8 cellular contexts compared by ENCODE assay signal in genomic region chr1:205440476-205441317, GRCh38. TPM values are rescaled to one million over a fixed set of nuclear protein-coding genes. Genes with fewer than 3 reads are reported as not detected.
A peak's percentile ranks its signal among the peaks of the same experiment; 100 is the strongest.
DNase-seq lines count a peak whose midpoint lies in the region; ATAC-seq and TF ChIP-seq lines count a peak whose summit lies in the region.

No MANE protein-coding gene starts in this region.

- intact Hi-C loops in activated T-helper 2 cell treated with anti-CD3 and anti-CD28 coated beads, Interferon-gamma antibody, Interleukin-2, Interleukin-4, amounts not matched to agents 10 μg/mL and 5 μg/mL and 100 μg/mL, durations not matched to agents 14 hours and 24 hours and 36 hours (cut with micrococcal nuclease), result no loop called here
- intact Hi-C loops in heart right ventricle (cut with DNase I), result loop anchor here in 2 of 10 donors (5.0 kb wide), 1 partner anchor 42 kb away; no protein-coding TSS in a partner anchor
- intact Hi-C loops in gastrocnemius medialis (cut with DNase I; ENCODE audit: low total_unique reads), result no loop called here

- CTCF ChIA-PET in RWPE1 (lab: Yijun Ruan, JAX), result interaction anchor here (0.5 to 3.8 kb wide), 13 partner anchors 9 to 185 kb away, joined by 3 to 40 read pairs (median 4); no protein-coding TSS in a partner anchor

- ATAC-seq in HG03565 (IDR thresholded peaks at IDR 0.05; ENCODE audit: unreplicated experiment), result peak; percentile 76
- ATAC-seq in heart right ventricle, result peak in 7 of 8 donors; percentile 44 to 70 (median 52)
- no peak for ATAC-seq in gastrocnemius medialis

- H3K27ac ChIP-seq in RWPE1, result peak overlapping the region; percentile 85
- peak overlapping the region in 9 of 10 donors; percentile 1 to 74 (median 40) for H3K27ac ChIP-seq in heart right ventricle
- H3K27ac ChIP-seq in gastrocnemius medialis, result peak overlapping the region in 3 of 4 donors; percentile 5 to 46 (median 37)

- TF ChIP-seq POLR2A in gastrocnemius medialis (IDR thresholded peaks at IDR 0.05), result no peak

- peaks cover 13 to 74% (median 58%) of the 10 kb centered on the region in 9 donors for H3K4me1 ChIP-seq in heart right ventricle
- H3K4me1 ChIP-seq in gastrocnemius medialis, result peaks cover 60 to 65% of the 10 kb centered on the region in 2 donors

- no peaks in the 10 kb centered on the region for H3K36me3 Mint-ChIP-seq in activated T-helper 2 cell treated with anti-CD3 and anti-CD28 coated beads, Interferon-gamma antibody, Interleukin-2, Interleukin-4, amounts not matched to agents 10 μg/mL and 5 μg/mL and 100 μg/mL, durations not matched to agents 14 hours and 24 hours and 36 hours (ENCODE audit: low read depth)

- peak overlapping the region in 1 of 10 donors; percentile 27 for H3K4me3 ChIP-seq in heart right ventricle
- H3K4me3 ChIP-seq in gastrocnemius medialis, result no peak overlapping the region

- no peak for TF ChIP-seq CTCF in RWPE1 (conservative IDR thresholded peaks at IDR 0.05; ENCODE audit: low read depth)
- TF ChIP-seq CTCF in heart right ventricle (IDR thresholded peaks at IDR 0.05), result no peak
- no peak for TF ChIP-seq CTCF in gastrocnemius medialis (IDR thresholded peaks at IDR 0.05 in 4 of 5, conservative IDR thresholded peaks at IDR 0.05 in 1 of 5)

- H3K27ac Mint-ChIP-seq in activated T-helper 2 cell treated with anti-CD3 and anti-CD28 coated beads, Interferon-gamma antibody, Interleukin-2, Interleukin-4, amounts not matched to agents 10 μg/mL and 5 μg/mL and 100 μg/mL, durations not matched to agents 14 hours and 24 hours and 36 hours, result peak overlapping the region; percentile 77

- H3K27me3 Mint-ChIP-seq in activated T-helper 2 cell treated with anti-CD3 and anti-CD28 coated beads, Interferon-gamma antibody, Interleukin-2, Interleukin-4, amounts not matched to agents 10 μg/mL and 5 μg/mL and 100 μg/mL, durations not matched to agents 14 hours and 24 hours and 36 hours (ENCODE audit: low read depth), result peaks cover 17% of the 10 kb centered on the region

- DNase-seq in NCI-H2171 treated with DMSO at 0.1 percent for 48 hours (lab: John Stamatoyannopoulos, UW) (peak; percentile 32), NCI-H2171 (lab: John Stamatoyannopoulos, UW) (no peak), RWPE1 (ENCODE audit: low spot score) (peak; percentile 95), heart right ventricle (peak in 1 of 2 donors; percentile 47), gastrocnemius medialis (no peak), dedifferentiated amniotic fluid mesenchymal stem cell (ENCODE audit: extremely low spot score) (no peak)
- peak; percentile 60 for DNase-seq in activated T-helper 2 cell treated with anti-CD3 and anti-CD28 coated beads, Interferon-gamma antibody, Interleukin-2, Interleukin-4, amounts not matched to agents 10 μg/mL and 5 μg/mL and 100 μg/mL, durations not matched to agents 14 hours and 24 hours and 36 hours (ENCODE audit: low spot score)

- H3K36me3 ChIP-seq in heart right ventricle (no peaks in the 10 kb centered on the region), gastrocnemius medialis (no peaks in the 10 kb centered on the region)

- H3K9me3 Mint-ChIP-seq in activated T-helper 2 cell treated with anti-CD3 and anti-CD28 coated beads, Interferon-gamma antibody, Interleukin-2, Interleukin-4, amounts not matched to agents 10 μg/mL and 5 μg/mL and 100 μg/mL, durations not matched to agents 14 hours and 24 hours and 36 hours, result no peaks in the 10 kb centered on the region

- in situ Hi-C loops in gastrocnemius medialis (cut with MboI; ENCODE audit: low sequenced_read_pairs in 4 of 4), result no loop called here

- peaks cover 12% of the 10 kb centered on the region for H3K4me1 Mint-ChIP-seq in activated T-helper 2 cell treated with anti-CD3 and anti-CD28 coated beads, Interferon-gamma antibody, Interleukin-2, Interleukin-4, amounts not matched to agents 10 μg/mL and 5 μg/mL and 100 μg/mL, durations not matched to agents 14 hours and 24 hours and 36 hours (ENCODE audit: low read depth)

- H3K9me3 ChIP-seq in heart right ventricle (no peaks in the 10 kb centered on the region), gastrocnemius medialis (no peaks in the 10 kb centered on the region)

- 60 to 61% methylated on average over 15 of the region's 15 CpGs for WGBS in heart right ventricle, 2 donors

- POLR2A ChIA-PET in RWPE1 (lab: Yijun Ruan, JAX; ENCODE audit: low non-redundant PET), result no interaction called here

- H3K4me3 Mint-ChIP-seq in activated T-helper 2 cell treated with anti-CD3 and anti-CD28 coated beads, Interferon-gamma antibody, Interleukin-2, Interleukin-4, amounts not matched to agents 10 μg/mL and 5 μg/mL and 100 μg/mL, durations not matched to agents 14 hours and 24 hours and 36 hours (ENCODE audit: low read depth), result peak overlapping the region; percentile 66

- peaks cover 0 to 9% (median 0%) of the 10 kb centered on the region in 7 donors for H3K27me3 ChIP-seq in heart right ventricle
- H3K27me3 ChIP-seq in gastrocnemius medialis, result no peaks in the 10 kb centered on the region

RNA-seq across cellular contexts. Expression of gene BLACAT1, which starts 15.1 kb away (rescaled TPM):
- not detected in 2 replicates for total RNA-seq in activated T-helper 2 cell treated with anti-CD3 and anti-CD28 coated beads, Interferon-gamma antibody, Interleukin-2, Interleukin-4, amounts not matched to agents 10 μg/mL and 5 μg/mL and 100 μg/mL, durations not matched to agents 14 hours and 24 hours and 36 hours
- total RNA-seq in heart right ventricle (under 1 TPM in 1 of 10 donors, not detected in 9; 0.15 TPM), gastrocnemius medialis (not detected)
- polyA plus RNA-seq in heart right ventricle, result not detected

RNA-seq across cellular contexts. Expression of gene LEMD1, which starts 18.8 kb away (rescaled TPM):
- total RNA-seq in activated T-helper 2 cell treated with anti-CD3 and anti-CD28 coated beads, Interferon-gamma antibody, Interleukin-2, Interleukin-4, amounts not matched to agents 10 μg/mL and 5 μg/mL and 100 μg/mL, durations not matched to agents 14 hours and 24 hours and 36 hours, result 0.48 TPM in 1 of 2 replicates, not detected in the other
- not detected for total RNA-seq in heart right ventricle
- polyA plus RNA-seq in heart right ventricle, result not detected
- not detected for total RNA-seq in gastrocnemius medialis

Comparison
In these comparisons a context has a peak if more than half of its experiments do, and no peak if none do; other contexts are left out.
1. DNase-seq: peak in NCI-H2171 treated with DMSO at 0.1 percent for 48 hours (single experiment), RWPE1 (single experiment) and activated T-helper 2 cell treated with anti-CD3 and anti-CD28 coated beads, Interferon-gamma antibody, Interleukin-2, Interleukin-4, amounts not matched to agents 10 μg/mL and 5 μg/mL and 100 μg/mL, durations not matched to agents 14 hours and 24 hours and 36 hours (single experiment); none in NCI-H2171 (single experiment), gastrocnemius medialis (0 of 2) and dedifferentiated amniotic fluid mesenchymal stem cell (single experiment).
2. ATAC-seq: peak in HG03565 (single experiment) and heart right ventricle (7 of 8); none in gastrocnemius medialis (0 of 2).
3. Peak in every context shown above with its lines, with median percentiles within 50 percentile points of each other: H3K27ac ChIP-seq.